Comparison of ENCODE assay signal across 8 cellular contexts in genomic region chr3:135895106-135895733, GRCh38.
A peak's percentile ranks its signal among the peaks of the same experiment; 100 is the strongest.
DNase-seq lines count a peak whose midpoint lies in the region; ATAC-seq lines count a peak whose summit lies in the region.

No MANE protein-coding gene starts in this region.

- no peaks in the 10 kb centered on the region for H3K27me3 ChIP-seq in SJSA1 (replicated peaks)

- H3K27ac ChIP-seq in SJSA1, result peak overlapping the region; percentile 96

- H3K9me3 ChIP-seq in SJSA1 (replicated peaks), result no peaks in the 10 kb centered on the region

- ATAC-seq in GM19463 (IDR thresholded peaks at IDR 0.05; ENCODE audit: unreplicated experiment), result no peak

- no peaks in the 10 kb centered on the region for H3K36me3 ChIP-seq in SJSA1

- DNase-seq in activated gamma-delta T cell treated with Interleukin-2 at 50 U/mL for 16 hours (peak; percentile 5), activated gamma-delta T cell (lab: John Stamatoyannopoulos, UW) (no peak), NCI-H1048 (lab: John Stamatoyannopoulos, UW) (peak; percentile 70), SJSA1 (ENCODE audit: low read depth in 1 of 2, low spot score in 2 of 2) (peak; percentile 68 to 72), brain pericyte (ENCODE audit: low read depth, low spot score) (peak; percentile 25), iris pigment epithelial cell (ENCODE audit: low read depth) (peak; percentile 79)
- DNase-seq in stimulated activated CD4-positive, alpha-beta T cell treated with anti-CD3 and anti-CD28 coated beads, Interleukin-15, amount 100 ng/mL, for 48 hours (ENCODE audit: low read depth in 2 of 2), result peak; percentile 13 to 22

- no peak overlapping the region for H3K4me3 ChIP-seq in SJSA1

- H3K4me1 ChIP-seq in SJSA1 (replicated peaks), result peaks cover 29% of the 10 kb centered on the region
